In the genomic region with DNA sequence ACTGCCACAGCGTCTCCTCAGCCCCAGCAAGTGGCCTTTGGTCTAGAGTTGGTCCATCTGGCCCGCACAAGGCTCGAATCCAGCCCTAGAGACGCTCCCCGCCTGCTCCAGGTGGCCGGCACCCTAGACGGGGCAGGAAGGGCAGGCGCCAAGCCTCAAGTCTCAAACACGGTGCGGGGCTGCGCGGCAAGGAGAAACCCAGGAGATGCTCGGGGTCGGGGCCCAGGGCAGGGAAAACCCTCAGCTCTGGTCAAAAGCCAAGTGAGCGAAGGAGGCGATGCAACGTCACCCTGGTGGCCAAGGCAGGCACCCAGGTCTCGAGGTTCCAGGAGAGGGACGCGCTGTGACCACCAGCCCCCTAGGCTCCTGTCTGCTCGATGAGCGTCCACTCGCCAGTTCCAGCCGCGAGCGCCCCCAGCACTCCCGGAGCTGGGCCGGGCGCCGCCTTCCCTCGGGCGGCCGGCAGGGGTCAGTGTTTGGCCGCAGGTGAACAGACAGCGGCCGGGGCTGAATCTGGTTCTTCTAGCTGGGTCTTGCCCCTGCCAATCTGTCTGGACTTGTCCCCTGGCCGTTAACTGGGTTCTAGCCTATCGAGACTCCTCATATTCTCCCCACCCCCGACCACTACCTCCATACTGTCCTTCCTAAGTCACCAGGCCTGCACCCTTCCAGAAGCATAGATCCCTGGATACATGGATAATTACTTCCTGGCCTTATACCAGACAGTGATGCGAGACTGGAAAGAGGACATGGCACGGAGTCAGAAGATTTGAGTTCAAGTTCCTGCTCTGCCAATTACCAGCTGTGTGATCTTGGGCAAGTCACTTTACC, we compare ENCODE assay signal across 8 cellular contexts. TPM values are rescaled to one million over a fixed set of nuclear protein-coding genes. Genes with fewer than 3 reads are reported as not detected.
DNase-seq lines count a peak whose midpoint lies in the region; TF ChIP-seq lines count a peak whose summit lies in the region.

No MANE protein-coding gene starts in this region.

- H3K9me3 ChIP-seq in uterus: no peaks in the 10 kb centered on the region

- H3K4me1 ChIP-seq in uterus: peaks cover 0 to 7% of the 10 kb centered on the region in 2 donors

- H3K4me3 ChIP-seq in LNCaP clone FGC (ENCODE audit: low read depth, low read length) (peak overlapping the region; percentile 35), uterus (no peak overlapping the region)

- DNase-seq in NCI-H187 (lab: John Stamatoyannopoulos, UW) (peak; percentile 9 to 36), NCI-H187 treated with DMSO at 0.1 percent for 48 hours (lab: John Stamatoyannopoulos, UW) (no peak), LNCaP clone FGC (ENCODE audit: low read depth) (peak; percentile 25), SKM-1 (lab: John Stamatoyannopoulos, UW; ENCODE audit: unreplicated experiment) (peak; percentile 29), cardiac septum (ENCODE audit: low spot score) (peak; percentile 78), posterior cingulate gyrus (peak; percentile 10 to 91 (median 56)), uterus (peak; percentile 25 to 43)

- peaks cover 0 to 7% of the 10 kb centered on the region in 2 donors for H3K27me3 ChIP-seq in uterus

- no peak overlapping the region for H3K27ac ChIP-seq in uterus

- H3K36me3 Mint-ChIP-seq in activated naive CD4-positive, alpha-beta T cell treated with anti-CD3 and anti-CD28 coated beads, Interleukin-2, amount 50 U/mL, for 24 hours: no peaks in the 10 kb centered on the region

- TF ChIP-seq CTCF in LNCaP clone FGC (IDR thresholded peaks at IDR 0.05; ENCODE audit: control insufficient read depth, extremely low read depth, insufficient read depth) (peak; percentile 97), uterus (IDR thresholded peaks at IDR 0.05) (peak; percentile 73 to 80 (median 74))

- intact Hi-C loops in cardiac septum (cut with DNase I): loop anchor here (5.0 to 10.0 kb wide), 2 partner anchors 199 to 356 kb away; no protein-coding TSS in a partner anchor
- intact Hi-C loops in posterior cingulate gyrus (cut with DNase I): loop anchor here (2.0 kb wide), 1 partner anchor 200 kb away; no protein-coding TSS in a partner anchor
- intact Hi-C loops in uterus (cut with DNase I; ENCODE audit: low total_unique reads): no loop called here

- H3K4me3 Mint-ChIP-seq in activated naive CD4-positive, alpha-beta T cell treated with anti-CD3 and anti-CD28 coated beads, Interleukin-2, amount 50 U/mL, for 24 hours: peak overlapping the region; percentile 53

- H3K36me3 ChIP-seq in uterus: no peaks in the 10 kb centered on the region

- no peak overlapping the region for H3K27ac Mint-ChIP-seq in activated naive CD4-positive, alpha-beta T cell treated with anti-CD3 and anti-CD28 coated beads, Interleukin-2, amount 50 U/mL, for 24 hours

- peaks cover 9% of the 10 kb centered on the region for H3K27me3 Mint-ChIP-seq in activated naive CD4-positive, alpha-beta T cell treated with anti-CD3 and anti-CD28 coated beads, Interleukin-2, amount 50 U/mL, for 24 hours

- H3K9me3 Mint-ChIP-seq in activated naive CD4-positive, alpha-beta T cell treated with anti-CD3 and anti-CD28 coated beads, Interleukin-2, amount 50 U/mL, for 24 hours: no peaks in the 10 kb centered on the region

- H3K4me1 Mint-ChIP-seq in activated naive CD4-positive, alpha-beta T cell treated with anti-CD3 and anti-CD28 coated beads, Interleukin-2, amount 50 U/mL, for 24 hours: no peaks in the 10 kb centered on the region

- TF ChIP-seq POLR2A in uterus (IDR thresholded peaks at IDR 0.05): no peak

RNA-seq across cellular contexts. Expression of gene PRAC1, which starts 44.0 kb away (rescaled TPM):
- total RNA-seq in cardiac septum: not detected
- total RNA-seq in uterus: not detected

RNA-seq across cellular contexts. Expression of gene PRAC2, which starts 44.6 kb away (rescaled TPM):
- total RNA-seq in cardiac septum (not detected), uterus (not detected)

RNA-seq across cellular contexts. Expression of gene HOXB13, which starts 50.2 kb away (rescaled TPM):
- total RNA-seq in cardiac septum (0.05 TPM), uterus (not detected)

RNA-seq across cellular contexts. Expression of gene HOXB9, which starts 52.2 kb away (rescaled TPM):
- total RNA-seq in cardiac septum: not detected
- total RNA-seq in uterus: 1 to 10 TPM in 1 of 4 donors, under 1 TPM in 1, not detected in 2; 0.43 to 1.0 TPM
